29 cellular contexts compared by ENCODE assay signal in genomic region chr1:70431874-70432273, GRCh38.
"Had no signal": no experiment of that assay in that cellular context is flagged by ENCODE, and none has a peak within 500 bp of the region (broad histone marks: within the 10 kb centered on the region; RNA-seq: fewer than 3 reads in every experiment).

No MANE protein-coding gene starts in this region.

- H3K27ac ChIP-seq: neutrophil, parathyroid adenoma, psoas muscle, skin epidermis, spleen, suprapubic skin, testis, tibial artery, transverse colon, upper lobe of right lung, uterus had no signal

- DNase-seq: naive thymus-derived CD8-positive, alpha-beta T cell; nephron progenitor cell; nucleus accumbens; posterior cingulate gyrus; psoas muscle; right cardiac atrium; spleen; stimulated activated CD4-positive, alpha-beta T cell treated with anti-CD3 and anti-CD28 coated beads, Interleukin-12 subunit alpha, Interleukin-12 subunit beta, amount 100 ng/mL, for 4 hours; stimulated activated CD4-positive, alpha-beta T cell treated with anti-CD3 and anti-CD28 coated beads, Interleukin-1b, Interleukin-23, amount 100 ng/mL, for 48 hours; stimulated activated CD4-positive, alpha-beta T cell treated with anti-CD3 and anti-CD28 coated beads, Interleukin-4, amount 100 ng/mL, for 1 hour; stimulated activated CD4-positive, alpha-beta T cell treated with anti-CD3 and anti-CD28 coated beads, Interleukin-4, amount 100 ng/mL, for 4 hours; stimulated activated CD8-positive, alpha-beta memory T cell treated with anti-CD3 and anti-CD28 coated beads, Interleukin-4, amount 100 ng/mL, for 48 hours; stimulated activated naive CD4-positive, alpha-beta T cell; stimulated activated naive CD8-positive, alpha-beta T cell treated with anti-CD3 and anti-CD28 coated beads, Interleukin-15, amount 100 ng/mL, for 72 hours; stimulated activated naive CD8-positive, alpha-beta T cell treated with anti-CD3 and anti-CD28 coated beads, Interleukin-15, Interleukin-2, amounts not matched to agents 100 U/mL and 50 U/mL, for 24 hours; substantia nigra; testis; tibial artery; transverse colon; upper lobe of right lung; uterus had no signal

- ATAC-seq: naive thymus-derived CD8-positive, alpha-beta T cell; natural killer cell treated with Interleukin-12 subunit alpha and Interleukin-12 subunit beta and Interleukin-15 and Interleukin-18, amount 100 ng/mL, for 72 hours; psoas muscle; right cardiac atrium; sciatic nerve; stimulated activated memory B cell treated with anti-CD40 and anti-IgM and Interleukin-4, amounts not matched to agents 10 μg/mL and 1 μg/mL and 100 μg/mL, for 72 hours; stimulated activated naive CD8-positive, alpha-beta T cell treated with anti-CD3 and anti-CD28 coated beads, Interleukin-15, amount 100 ng/mL, for 72 hours; stimulated activated naive CD8-positive, alpha-beta T cell treated with anti-CD3 and anti-CD28 coated beads, Interleukin-15, Interleukin-2, amounts not matched to agents 100 U/mL and 50 U/mL, for 24 hours; upper lobe of right lung had no signal

- H3K9me3 ChIP-seq: neutrophil, psoas muscle, spleen, suprapubic skin, testis, tibial artery, transverse colon, upper lobe of right lung, uterus had no signal

- H3K4me1 ChIP-seq: parathyroid adenoma, psoas muscle, spleen, suprapubic skin, tibial artery, upper lobe of right lung, uterus had no signal

- H3K27me3 ChIP-seq: neutrophil, spleen, suprapubic skin, testis, tibial artery, transverse colon, upper lobe of right lung, uterus had no signal

- H3K36me3 ChIP-seq: neutrophil, transverse colon, uterus had no signal

- H3K4me3 ChIP-seq: psoas muscle, skin epidermis, smooth muscle cell, spleen, suprapubic skin, testis, tibial artery, transverse colon, upper lobe of right lung, uterus had no signal
